ENCODE assay signal across 26 cellular contexts in the genomic region with DNA sequence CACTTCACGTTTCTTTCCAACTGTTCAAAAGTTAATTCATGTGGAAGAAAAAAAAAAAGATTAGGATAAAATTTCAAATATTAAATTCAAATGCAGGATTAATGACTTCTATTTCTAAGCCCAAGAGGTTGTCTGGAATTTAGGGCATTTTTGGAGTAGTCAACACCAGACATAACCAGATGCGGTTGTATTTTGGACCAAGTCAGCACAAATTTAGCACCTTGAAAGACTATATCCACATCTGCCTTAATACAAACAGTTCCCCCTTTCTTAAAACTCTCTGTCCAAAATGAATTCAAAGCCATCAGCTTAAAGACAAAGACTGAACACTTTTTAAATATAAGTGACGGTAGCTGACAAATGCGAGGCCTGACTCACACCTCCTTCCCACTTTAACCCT.
"Had no signal": no experiment of that assay in that cellular context is flagged by ENCODE, and none has a peak within 500 bp of the region (broad histone marks: within the 10 kb centered on the region; RNA-seq: fewer than 3 reads in every experiment).

No MANE protein-coding gene starts in this region.

- DNase-seq: activated B cell treated with CpG ODN at 0.5 μM for 24 hours; activated CD4-positive, alpha-beta T cell treated with anti-CD3 and anti-CD28 coated beads for 1 hour; activated CD4-positive, alpha-beta T cell treated with anti-CD3 and anti-CD28 coated beads, Interleukin-2, amount 10 ng/mL, durations not matched to agents 24 days and 14 days; activated CD4-positive, alpha-beta T cell treated with anti-CD3 and anti-CD28 coated beads, Interleukin-2, amount 50 U/mL, for 48 hours; activated CD8-positive, alpha-beta memory T cell treated with anti-CD3 and anti-CD28 coated beads, Interleukin-2, amount 10 ng/mL, durations not matched to agents 7 days and 5 days; activated gamma-delta T cell; activated naive CD4-positive, alpha-beta T cell treated with anti-CD3 and anti-CD28 coated beads for 36 hours; activated T-cell treated with anti-CD3 and anti-CD28 coated beads, Interleukin-2, amount 50 U/mL, for 24 hours; amygdala; brain microvascular endothelial cell; caudate nucleus; Karpas-422; MM.1S; NCI-H1105; NCI-H1436; NCI-H1694 treated with DMSO at 0.1 percent for 48 hours; NCI-H2029 treated with DMSO at 0.1 percent for 48 hours; NCI-H446; NCI-H524; SHP77; SW 1271 had no signal

- H3K27ac ChIP-seq: brain microvascular endothelial cell, SJSA1 had no signal

- H3K4me1 Mint-ChIP-seq: activated B cell treated with CpG ODN at 0.5 μM for 24 hours; activated CD4-positive, alpha-beta T cell treated with anti-CD3 and anti-CD28 coated beads, Interleukin-2, amount 10 ng/mL, durations not matched to agents 24 days and 14 days; activated CD8-positive, alpha-beta memory T cell treated with anti-CD3 and anti-CD28 coated beads, Interleukin-2, amount 10 ng/mL, durations not matched to agents 7 days and 5 days had no signal

- H3K27ac Mint-ChIP-seq: activated B cell treated with CpG ODN at 0.5 μM for 24 hours; activated CD4-positive, alpha-beta T cell treated with anti-CD3 and anti-CD28 coated beads, Interleukin-2, amount 10 ng/mL, durations not matched to agents 24 days and 14 days; activated CD8-positive, alpha-beta memory T cell treated with anti-CD3 and anti-CD28 coated beads, Interleukin-2, amount 10 ng/mL, durations not matched to agents 7 days and 5 days; activated naive CD4-positive, alpha-beta T cell treated with anti-CD3 and anti-CD28 coated beads for 36 hours; activated naive CD8-positive, alpha-beta T cell; activated T-cell treated with anti-CD3 and anti-CD28 coated beads, Interleukin-2, amount 50 U/mL, for 24 hours; activated T-helper 1 cell treated with anti-CD3 and anti-CD28 coated beads, Interleukin-12 subunit alpha, Interleukin-12 subunit beta, Interleukin-2, Interleukin-4 antibody, amounts not matched to agents 30 ng/mL and 10 ng/mL and 1 ng/mL, durations not matched to agents 14 hours and 24 hours and 36 hours; T-helper 1 cell treated with Interleukin-12 subunit alpha and Interleukin-12 subunit beta and Interleukin-4 antibody, amounts not matched to agents 30 μg/mL and 1 μg/mL, for 36 hours had no signal

- H3K4me3 Mint-ChIP-seq: activated B cell treated with CpG ODN at 0.5 μM for 24 hours; activated CD4-positive, alpha-beta T cell treated with anti-CD3 and anti-CD28 coated beads, Interleukin-2, amount 10 ng/mL, durations not matched to agents 24 days and 14 days; activated CD8-positive, alpha-beta memory T cell treated with anti-CD3 and anti-CD28 coated beads, Interleukin-2, amount 10 ng/mL, durations not matched to agents 7 days and 5 days; activated naive CD4-positive, alpha-beta T cell treated with anti-CD3 and anti-CD28 coated beads for 36 hours; activated naive CD8-positive, alpha-beta T cell; activated T-cell treated with anti-CD3 and anti-CD28 coated beads, Interleukin-2, amount 50 U/mL, for 24 hours; activated T-helper 1 cell treated with anti-CD3 and anti-CD28 coated beads, Interleukin-12 subunit alpha, Interleukin-12 subunit beta, Interleukin-2, Interleukin-4 antibody, amounts not matched to agents 30 ng/mL and 10 ng/mL and 1 ng/mL, durations not matched to agents 14 hours and 24 hours and 36 hours; T-helper 1 cell treated with Interleukin-12 subunit alpha and Interleukin-12 subunit beta and Interleukin-4 antibody, amounts not matched to agents 30 μg/mL and 1 μg/mL, for 36 hours had no signal

- H3K36me3 ChIP-seq: brain microvascular endothelial cell, SJSA1 had no signal

- H3K36me3 Mint-ChIP-seq: activated CD8-positive, alpha-beta memory T cell treated with anti-CD3 and anti-CD28 coated beads, Interleukin-2, amount 10 ng/mL, durations not matched to agents 7 days and 5 days; activated naive CD8-positive, alpha-beta T cell had no signal

- ATAC-seq: activated CD8-positive, alpha-beta memory T cell treated with anti-CD3 and anti-CD28 coated beads, Interleukin-2, amount 10 ng/mL, durations not matched to agents 7 days and 5 days; SK-N-SH treated with all-trans-retinoic acid at 6 μM for 48 hours had no signal

- H3K4me3 ChIP-seq: SJSA1 had no signal

- H3K9me3 ChIP-seq: SJSA1 had no signal

- H3K9me3 Mint-ChIP-seq: activated B cell treated with CpG ODN at 0.5 μM for 24 hours; activated CD4-positive, alpha-beta T cell treated with anti-CD3 and anti-CD28 coated beads, Interleukin-2, amount 10 ng/mL, durations not matched to agents 24 days and 14 days; activated T-helper 1 cell treated with anti-CD3 and anti-CD28 coated beads, Interleukin-12 subunit alpha, Interleukin-12 subunit beta, Interleukin-2, Interleukin-4 antibody, amounts not matched to agents 30 ng/mL and 10 ng/mL and 1 ng/mL, durations not matched to agents 14 hours and 24 hours and 36 hours; T-helper 1 cell treated with Interleukin-12 subunit alpha and Interleukin-12 subunit beta and Interleukin-4 antibody, amounts not matched to agents 30 μg/mL and 1 μg/mL, for 36 hours had no signal

- H3K27me3 Mint-ChIP-seq: activated CD4-positive, alpha-beta T cell treated with anti-CD3 and anti-CD28 coated beads, Interleukin-2, amount 10 ng/mL, durations not matched to agents 24 days and 14 days; activated CD8-positive, alpha-beta memory T cell treated with anti-CD3 and anti-CD28 coated beads, Interleukin-2, amount 10 ng/mL, durations not matched to agents 7 days and 5 days; activated naive CD8-positive, alpha-beta T cell; activated T-cell treated with anti-CD3 and anti-CD28 coated beads, Interleukin-2, amount 50 U/mL, for 24 hours had no signal

- H3K27me3 ChIP-seq: brain microvascular endothelial cell, SJSA1 had no signal
